Comparison of ENCODE assay signal across 7 cellular contexts in genomic region chr5:75441560-75441959, GRCh38.
"Had no signal": no experiment of that assay in that cellular context is flagged by ENCODE, and none has a peak within 500 bp of the region (broad histone marks: within the 10 kb centered on the region; RNA-seq: fewer than 3 reads in every experiment).

No MANE protein-coding gene starts in this region.

- H3K36me3 ChIP-seq: HAP-1 had no signal

- FAIRE-seq: HepG2 had no signal

- ATAC-seq: HCT116, HepG2 had no signal

- H3K9ac ChIP-seq: GM23248 had no signal

- H2AFZ ChIP-seq: GM23248 had no signal

- H3K9me3 ChIP-seq: HAP-1 had no signal

- H3K4me3 ChIP-seq: GM23248, HAP-1 had no signal

- H3K4me1 ChIP-seq: HAP-1 had no signal

- DNase-seq: GM23248, GOT3, H7, KG1 had no signal

- H3K27ac ChIP-seq: GM23248 had no signal
